ENCODE assay signal across 1 cellular context in the genomic region with DNA sequence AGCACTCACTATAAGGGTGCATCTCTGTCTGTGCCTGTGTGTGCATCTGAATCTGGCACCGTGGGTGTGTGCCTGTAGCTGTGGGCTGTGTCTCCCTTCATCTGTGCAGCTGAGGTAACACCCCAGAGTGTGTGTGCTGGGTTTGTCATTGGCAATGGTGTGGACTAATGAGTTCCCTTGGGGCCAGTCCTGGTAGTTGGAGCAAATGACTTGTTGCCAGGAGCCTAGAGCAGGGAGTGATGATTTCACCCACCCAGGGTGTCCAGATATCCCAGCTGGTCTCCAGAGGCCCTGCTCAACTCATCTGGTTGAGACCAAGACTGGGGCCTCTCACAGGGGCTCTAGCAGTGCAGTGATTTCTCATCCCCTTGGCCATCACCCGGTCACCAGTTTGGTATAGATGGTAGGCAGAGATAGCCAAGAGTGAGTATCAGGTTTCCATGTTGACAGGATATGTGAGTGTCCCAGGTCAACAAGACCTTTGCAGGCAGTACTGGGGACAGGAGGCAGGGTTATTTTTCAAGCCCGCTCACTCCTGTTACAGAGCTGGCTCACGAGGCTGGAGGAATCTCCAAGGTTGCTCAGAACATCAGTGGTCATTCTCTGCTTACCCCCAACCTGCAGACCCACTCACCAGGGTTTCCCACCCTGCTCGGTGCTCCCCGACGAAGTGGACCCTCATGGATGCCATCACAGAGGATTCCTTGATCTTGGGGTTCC.
A peak's percentile ranks its signal among the peaks of the same experiment; 100 is the strongest.
TF ChIP-seq lines count a peak whose summit lies in the region.

No MANE protein-coding gene starts in this region.

TF ChIP-seq in K562, 482 proteins besides CTCF, POLR2A, EP300 and RAD21 (continued from another document and continues in another):
- TF ChIP-seq, protein P1, sequence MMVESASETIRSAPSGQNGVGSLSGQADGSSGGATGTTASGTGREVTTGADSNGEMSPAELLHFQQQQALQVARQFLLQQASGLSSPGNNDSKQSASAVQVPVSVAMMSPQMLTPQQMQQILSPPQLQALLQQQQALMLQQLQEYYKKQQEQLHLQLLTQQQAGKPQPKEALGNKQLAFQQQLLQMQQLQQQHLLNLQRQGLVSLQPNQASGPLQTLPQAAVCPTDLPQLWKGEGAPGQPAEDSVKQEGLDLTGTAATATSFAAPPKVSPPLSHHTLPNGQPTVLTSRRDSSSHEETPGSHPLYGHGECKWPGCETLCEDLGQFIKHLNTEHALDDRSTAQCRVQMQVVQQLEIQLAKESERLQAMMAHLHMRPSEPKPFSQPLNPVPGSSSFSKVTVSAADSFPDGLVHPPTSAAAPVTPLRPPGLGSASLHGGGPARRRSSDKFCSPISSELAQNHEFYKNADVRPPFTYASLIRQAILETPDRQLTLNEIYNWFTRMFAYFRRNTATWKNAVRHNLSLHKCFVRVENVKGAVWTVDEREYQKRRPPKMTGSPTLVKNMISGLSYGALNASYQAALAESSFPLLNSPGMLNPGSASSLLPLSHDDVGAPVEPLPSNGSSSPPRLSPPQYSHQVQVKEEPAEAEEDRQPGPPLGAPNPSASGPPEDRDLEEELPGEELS (CRISPR knock-in tag; IDR thresholded peaks at IDR 0.05; ENCODE audit: borderline replicate concordance), result no peak
- TF ChIP-seq TBP (optimal IDR thresholded peaks at IDR 0.05; ENCODE audit: low read depth, low read length) (no peak), PHF8 (IDR thresholded peaks at IDR 0.05; ENCODE audit: borderline replicate concordance, low read length) (no peak), NFYB (IDR thresholded peaks at IDR 0.05; ENCODE audit: extremely low read depth, insufficient read length) (no peak), GATAD2A (IDR thresholded peaks at IDR 0.05) (no peak), KDM5B (IDR thresholded peaks at IDR 0.05; ENCODE audit: insufficient replicate concordance, low read depth, low read length) (no peak), RCOR1 (IDR thresholded peaks at IDR 0.05; ENCODE audit: borderline replicate concordance in 1 of 2, low read depth in 2 of 2, low read length in 2 of 2) (peak in 1 of 2 experiments; percentile 44; a peak in 1 of 4 replicates), FOXM1 (IDR thresholded peaks at IDR 0.05; ENCODE audit: low read depth) (no peak), FOXM1 (CRISPR knock-in tag; IDR thresholded peaks at IDR 0.05; ENCODE audit: low read depth) (no peak), BRD9 (IDR thresholded peaks at IDR 0.05; ENCODE audit: low read depth, partially characterized antibody) (no peak), ZNF589 (CRISPR knock-in tag; IDR thresholded peaks at IDR 0.05; ENCODE audit: low read depth) (no peak), GTF2F1 (IDR thresholded peaks at IDR 0.05; ENCODE audit: low read depth, low read length) (no peak), ZNF184 (CRISPR knock-in tag; IDR thresholded peaks at IDR 0.05) (no peak), FOXA3 (CRISPR knock-in tag; conservative IDR thresholded peaks at IDR 0.05 in 1 of 2, IDR thresholded peaks at IDR 0.05 in 1 of 2) (peak in 1 of 2 experiments; percentile 55; a peak in 1 of 4 replicates), RAD51 (IDR thresholded peaks at IDR 0.05; ENCODE audit: borderline replicate concordance, low read depth) (no peak), FOXK2 (conservative IDR thresholded peaks at IDR 0.05 in 1 of 2, IDR thresholded peaks at IDR 0.05 in 1 of 2; ENCODE audit: low read depth in 2 of 2) (peak; percentile 48 to 62; a peak in 2 of 4 replicates), EZH2 (IDR thresholded peaks at IDR 0.05; ENCODE audit: borderline replicate concordance, low read depth, low read length) (no peak), YY1 (IDR thresholded peaks at IDR 0.05; ENCODE audit: borderline replicate concordance in 1 of 3, control insufficient read depth in 1 of 3, extremely low read depth in 1 of 3, insufficient read depth in 3 of 3, insufficient read length in 1 of 3, insufficient replicate concordance in 2 of 3, low read depth in 1 of 3, low read length in 2 of 3) (no peak), DDX20 (tag; IDR thresholded peaks at IDR 0.05; ENCODE audit: low read depth) (no peak), BACH1 (tag; IDR thresholded peaks at IDR 0.05) (no peak), TRIM28 (IDR thresholded peaks at IDR 0.05) (no peak), CEBPB (tag; IDR thresholded peaks at IDR 0.05) (no peak), XRCC5 (IDR thresholded peaks at IDR 0.05; ENCODE audit: low read depth, low read length) (no peak)
- TF ChIP-seq, protein P2, sequence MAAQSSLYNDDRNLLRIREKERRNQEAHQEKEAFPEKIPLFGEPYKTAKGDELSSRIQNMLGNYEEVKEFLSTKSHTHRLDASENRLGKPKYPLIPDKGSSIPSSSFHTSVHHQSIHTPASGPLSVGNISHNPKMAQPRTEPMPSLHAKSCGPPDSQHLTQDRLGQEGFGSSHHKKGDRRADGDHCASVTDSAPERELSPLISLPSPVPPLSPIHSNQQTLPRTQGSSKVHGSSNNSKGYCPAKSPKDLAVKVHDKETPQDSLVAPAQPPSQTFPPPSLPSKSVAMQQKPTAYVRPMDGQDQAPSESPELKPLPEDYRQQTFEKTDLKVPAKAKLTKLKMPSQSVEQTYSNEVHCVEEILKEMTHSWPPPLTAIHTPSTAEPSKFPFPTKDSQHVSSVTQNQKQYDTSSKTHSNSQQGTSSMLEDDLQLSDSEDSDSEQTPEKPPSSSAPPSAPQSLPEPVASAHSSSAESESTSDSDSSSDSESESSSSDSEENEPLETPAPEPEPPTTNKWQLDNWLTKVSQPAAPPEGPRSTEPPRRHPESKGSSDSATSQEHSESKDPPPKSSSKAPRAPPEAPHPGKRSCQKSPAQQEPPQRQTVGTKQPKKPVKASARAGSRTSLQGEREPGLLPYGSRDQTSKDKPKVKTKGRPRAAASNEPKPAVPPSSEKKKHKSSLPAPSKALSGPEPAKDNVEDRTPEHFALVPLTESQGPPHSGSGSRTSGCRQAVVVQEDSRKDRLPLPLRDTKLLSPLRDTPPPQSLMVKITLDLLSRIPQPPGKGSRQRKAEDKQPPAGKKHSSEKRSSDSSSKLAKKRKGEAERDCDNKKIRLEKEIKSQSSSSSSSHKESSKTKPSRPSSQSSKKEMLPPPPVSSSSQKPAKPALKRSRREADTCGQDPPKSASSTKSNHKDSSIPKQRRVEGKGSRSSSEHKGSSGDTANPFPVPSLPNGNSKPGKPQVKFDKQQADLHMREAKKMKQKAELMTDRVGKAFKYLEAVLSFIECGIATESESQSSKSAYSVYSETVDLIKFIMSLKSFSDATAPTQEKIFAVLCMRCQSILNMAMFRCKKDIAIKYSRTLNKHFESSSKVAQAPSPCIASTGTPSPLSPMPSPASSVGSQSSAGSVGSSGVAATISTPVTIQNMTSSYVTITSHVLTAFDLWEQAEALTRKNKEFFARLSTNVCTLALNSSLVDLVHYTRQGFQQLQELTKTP (IDR thresholded peaks at IDR 0.05; ENCODE audit: low read depth in 1 of 2, partially characterized antibody in 2 of 2), result no peak
- TF ChIP-seq, protein P3, sequence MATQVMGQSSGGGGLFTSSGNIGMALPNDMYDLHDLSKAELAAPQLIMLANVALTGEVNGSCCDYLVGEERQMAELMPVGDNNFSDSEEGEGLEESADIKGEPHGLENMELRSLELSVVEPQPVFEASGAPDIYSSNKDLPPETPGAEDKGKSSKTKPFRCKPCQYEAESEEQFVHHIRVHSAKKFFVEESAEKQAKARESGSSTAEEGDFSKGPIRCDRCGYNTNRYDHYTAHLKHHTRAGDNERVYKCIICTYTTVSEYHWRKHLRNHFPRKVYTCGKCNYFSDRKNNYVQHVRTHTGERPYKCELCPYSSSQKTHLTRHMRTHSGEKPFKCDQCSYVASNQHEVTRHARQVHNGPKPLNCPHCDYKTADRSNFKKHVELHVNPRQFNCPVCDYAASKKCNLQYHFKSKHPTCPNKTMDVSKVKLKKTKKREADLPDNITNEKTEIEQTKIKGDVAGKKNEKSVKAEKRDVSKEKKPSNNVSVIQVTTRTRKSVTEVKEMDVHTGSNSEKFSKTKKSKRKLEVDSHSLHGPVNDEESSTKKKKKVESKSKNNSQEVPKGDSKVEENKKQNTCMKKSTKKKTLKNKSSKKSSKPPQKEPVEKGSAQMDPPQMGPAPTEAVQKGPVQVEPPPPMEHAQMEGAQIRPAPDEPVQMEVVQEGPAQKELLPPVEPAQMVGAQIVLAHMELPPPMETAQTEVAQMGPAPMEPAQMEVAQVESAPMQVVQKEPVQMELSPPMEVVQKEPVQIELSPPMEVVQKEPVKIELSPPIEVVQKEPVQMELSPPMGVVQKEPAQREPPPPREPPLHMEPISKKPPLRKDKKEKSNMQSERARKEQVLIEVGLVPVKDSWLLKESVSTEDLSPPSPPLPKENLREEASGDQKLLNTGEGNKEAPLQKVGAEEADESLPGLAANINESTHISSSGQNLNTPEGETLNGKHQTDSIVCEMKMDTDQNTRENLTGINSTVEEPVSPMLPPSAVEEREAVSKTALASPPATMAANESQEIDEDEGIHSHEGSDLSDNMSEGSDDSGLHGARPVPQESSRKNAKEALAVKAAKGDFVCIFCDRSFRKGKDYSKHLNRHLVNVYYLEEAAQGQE (CRISPR knock-in tag; IDR thresholded peaks at IDR 0.05; ENCODE audit: low read depth), result no peak
- TF ChIP-seq, protein P4, sequence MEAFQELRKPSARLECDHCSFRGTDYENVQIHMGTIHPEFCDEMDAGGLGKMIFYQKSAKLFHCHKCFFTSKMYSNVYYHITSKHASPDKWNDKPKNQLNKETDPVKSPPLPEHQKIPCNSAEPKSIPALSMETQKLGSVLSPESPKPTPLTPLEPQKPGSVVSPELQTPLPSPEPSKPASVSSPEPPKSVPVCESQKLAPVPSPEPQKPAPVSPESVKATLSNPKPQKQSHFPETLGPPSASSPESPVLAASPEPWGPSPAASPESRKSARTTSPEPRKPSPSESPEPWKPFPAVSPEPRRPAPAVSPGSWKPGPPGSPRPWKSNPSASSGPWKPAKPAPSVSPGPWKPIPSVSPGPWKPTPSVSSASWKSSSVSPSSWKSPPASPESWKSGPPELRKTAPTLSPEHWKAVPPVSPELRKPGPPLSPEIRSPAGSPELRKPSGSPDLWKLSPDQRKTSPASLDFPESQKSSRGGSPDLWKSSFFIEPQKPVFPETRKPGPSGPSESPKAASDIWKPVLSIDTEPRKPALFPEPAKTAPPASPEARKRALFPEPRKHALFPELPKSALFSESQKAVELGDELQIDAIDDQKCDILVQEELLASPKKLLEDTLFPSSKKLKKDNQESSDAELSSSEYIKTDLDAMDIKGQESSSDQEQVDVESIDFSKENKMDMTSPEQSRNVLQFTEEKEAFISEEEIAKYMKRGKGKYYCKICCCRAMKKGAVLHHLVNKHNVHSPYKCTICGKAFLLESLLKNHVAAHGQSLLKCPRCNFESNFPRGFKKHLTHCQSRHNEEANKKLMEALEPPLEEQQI (IDR thresholded peaks at IDR 0.05), result no peak
- TF ChIP-seq, protein P5, sequence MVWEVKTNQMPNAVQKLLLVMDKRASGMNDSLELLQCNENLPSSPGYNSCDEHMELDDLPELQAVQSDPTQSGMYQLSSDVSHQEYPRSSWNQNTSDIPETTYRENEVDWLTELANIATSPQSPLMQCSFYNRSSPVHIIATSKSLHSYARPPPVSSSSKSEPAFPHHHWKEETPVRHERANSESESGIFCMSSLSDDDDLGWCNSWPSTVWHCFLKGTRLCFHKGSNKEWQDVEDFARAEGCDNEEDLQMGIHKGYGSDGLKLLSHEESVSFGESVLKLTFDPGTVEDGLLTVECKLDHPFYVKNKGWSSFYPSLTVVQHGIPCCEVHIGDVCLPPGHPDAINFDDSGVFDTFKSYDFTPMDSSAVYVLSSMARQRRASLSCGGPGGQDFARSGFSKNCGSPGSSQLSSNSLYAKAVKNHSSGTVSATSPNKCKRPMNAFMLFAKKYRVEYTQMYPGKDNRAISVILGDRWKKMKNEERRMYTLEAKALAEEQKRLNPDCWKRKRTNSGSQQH (CRISPR knock-in tag; IDR thresholded peaks at IDR 0.05), result no peak
- TF ChIP-seq, protein P6, sequence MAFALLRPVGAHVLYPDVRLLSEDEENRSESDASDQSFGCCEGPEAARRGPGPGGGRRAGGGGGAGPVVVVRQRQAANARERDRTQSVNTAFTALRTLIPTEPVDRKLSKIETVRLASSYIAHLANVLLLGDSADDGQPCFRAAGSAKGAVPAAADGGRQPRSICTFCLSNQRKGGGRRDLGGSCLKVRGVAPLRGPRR (CRISPR knock-in tag; IDR thresholded peaks at IDR 0.05), result no peak
- TF ChIP-seq, protein P7, sequence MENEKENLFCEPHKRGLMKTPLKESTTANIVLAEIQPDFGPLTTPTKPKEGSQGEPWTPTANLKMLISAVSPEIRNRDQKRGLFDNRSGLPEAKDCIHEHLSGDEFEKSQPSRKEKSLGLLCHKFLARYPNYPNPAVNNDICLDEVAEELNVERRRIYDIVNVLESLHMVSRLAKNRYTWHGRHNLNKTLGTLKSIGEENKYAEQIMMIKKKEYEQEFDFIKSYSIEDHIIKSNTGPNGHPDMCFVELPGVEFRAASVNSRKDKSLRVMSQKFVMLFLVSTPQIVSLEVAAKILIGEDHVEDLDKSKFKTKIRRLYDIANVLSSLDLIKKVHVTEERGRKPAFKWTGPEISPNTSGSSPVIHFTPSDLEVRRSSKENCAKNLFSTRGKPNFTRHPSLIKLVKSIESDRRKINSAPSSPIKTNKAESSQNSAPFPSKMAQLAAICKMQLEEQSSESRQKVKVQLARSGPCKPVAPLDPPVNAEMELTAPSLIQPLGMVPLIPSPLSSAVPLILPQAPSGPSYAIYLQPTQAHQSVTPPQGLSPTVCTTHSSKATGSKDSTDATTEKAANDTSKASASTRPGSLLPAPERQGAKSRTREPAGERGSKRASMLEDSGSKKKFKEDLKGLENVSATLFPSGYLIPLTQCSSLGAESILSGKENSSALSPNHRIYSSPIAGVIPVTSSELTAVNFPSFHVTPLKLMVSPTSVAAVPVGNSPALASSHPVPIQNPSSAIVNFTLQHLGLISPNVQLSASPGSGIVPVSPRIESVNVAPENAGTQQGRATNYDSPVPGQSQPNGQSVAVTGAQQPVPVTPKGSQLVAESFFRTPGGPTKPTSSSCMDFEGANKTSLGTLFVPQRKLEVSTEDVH (IDR thresholded peaks at IDR 0.05; ENCODE audit: low read depth, partially characterized antibody), result no peak
- TF ChIP-seq, protein P8, sequence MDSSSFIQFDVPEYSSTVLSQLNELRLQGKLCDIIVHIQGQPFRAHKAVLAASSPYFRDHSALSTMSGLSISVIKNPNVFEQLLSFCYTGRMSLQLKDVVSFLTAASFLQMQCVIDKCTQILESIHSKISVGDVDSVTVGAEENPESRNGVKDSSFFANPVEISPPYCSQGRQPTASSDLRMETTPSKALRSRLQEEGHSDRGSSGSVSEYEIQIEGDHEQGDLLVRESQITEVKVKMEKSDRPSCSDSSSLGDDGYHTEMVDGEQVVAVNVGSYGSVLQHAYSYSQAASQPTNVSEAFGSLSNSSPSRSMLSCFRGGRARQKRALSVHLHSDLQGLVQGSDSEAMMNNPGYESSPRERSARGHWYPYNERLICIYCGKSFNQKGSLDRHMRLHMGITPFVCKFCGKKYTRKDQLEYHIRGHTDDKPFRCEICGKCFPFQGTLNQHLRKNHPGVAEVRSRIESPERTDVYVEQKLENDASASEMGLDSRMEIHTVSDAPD (CRISPR knock-in tag; IDR thresholded peaks at IDR 0.05), result no peak
- TF ChIP-seq, protein P9, sequence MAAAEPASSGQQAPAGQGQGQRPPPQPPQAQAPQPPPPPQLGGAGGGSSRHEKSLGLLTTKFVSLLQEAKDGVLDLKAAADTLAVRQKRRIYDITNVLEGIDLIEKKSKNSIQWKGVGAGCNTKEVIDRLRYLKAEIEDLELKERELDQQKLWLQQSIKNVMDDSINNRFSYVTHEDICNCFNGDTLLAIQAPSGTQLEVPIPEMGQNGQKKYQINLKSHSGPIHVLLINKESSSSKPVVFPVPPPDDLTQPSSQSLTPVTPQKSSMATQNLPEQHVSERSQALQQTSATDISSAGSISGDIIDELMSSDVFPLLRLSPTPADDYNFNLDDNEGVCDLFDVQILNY (CRISPR knock-in tag; IDR thresholded peaks at IDR 0.05), result no peak
- TF ChIP-seq, protein P10, sequence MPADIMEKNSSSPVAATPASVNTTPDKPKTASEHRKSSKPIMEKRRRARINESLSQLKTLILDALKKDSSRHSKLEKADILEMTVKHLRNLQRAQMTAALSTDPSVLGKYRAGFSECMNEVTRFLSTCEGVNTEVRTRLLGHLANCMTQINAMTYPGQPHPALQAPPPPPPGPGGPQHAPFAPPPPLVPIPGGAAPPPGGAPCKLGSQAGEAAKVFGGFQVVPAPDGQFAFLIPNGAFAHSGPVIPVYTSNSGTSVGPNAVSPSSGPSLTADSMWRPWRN (IDR thresholded peaks at IDR 0.05; ENCODE audit: low read depth), result no peak
